3 cellular contexts compared by ENCODE assay signal in genomic region chr20:38581013-38581412, GRCh38.
TF ChIP-seq lines count a peak whose summit lies in the region.

Gene ADIG (plus strand): TSS chr20:38581197. CDS start chr20:38581251, 54 bp downstream.

TF ChIP-seq in SK-N-SH treated with all-trans-retinoic acid at 6 μM for 48 hours, 23 proteins besides CTCF, POLR2A, EP300 and RAD21 (continues in another document):
- TF ChIP-seq TSHZ2 (CRISPR knock-in tag; IDR thresholded peaks at IDR 0.05): no peak
- no peak for TF ChIP-seq SNAI2 (CRISPR knock-in tag; IDR thresholded peaks at IDR 0.05)
- no peak for TF ChIP-seq ZC3H10 (CRISPR knock-in tag; IDR thresholded peaks at IDR 0.05)
- no peak for TF ChIP-seq RARB (CRISPR knock-in tag; IDR thresholded peaks at IDR 0.05)
- no peak for TF ChIP-seq POU6F1 (CRISPR knock-in tag; IDR thresholded peaks at IDR 0.05; ENCODE audit: borderline replicate concordance, low read depth)
- no peak for TF ChIP-seq ZNF8 (CRISPR knock-in tag; IDR thresholded peaks at IDR 0.05)
- no peak for TF ChIP-seq CREB5 (CRISPR knock-in tag; IDR thresholded peaks at IDR 0.05; ENCODE audit: low read depth)
- no peak for TF ChIP-seq ZFP30 (CRISPR knock-in tag; IDR thresholded peaks at IDR 0.05)

TF ChIP-seq in SK-N-SH, 30 proteins besides CTCF, POLR2A, EP300 and RAD21:
- no peak for TF ChIP-seq IRF3 (IDR thresholded peaks at IDR 0.05; ENCODE audit: low read depth, low read length)
- no peak for TF ChIP-seq MEF2A (IDR thresholded peaks at IDR 0.05; ENCODE audit: borderline replicate concordance, low read depth)
- TF ChIP-seq TEAD4 (IDR thresholded peaks at IDR 0.05; ENCODE audit: borderline replicate concordance, insufficient read depth): no peak
- TF ChIP-seq MAX (IDR thresholded peaks at IDR 0.05; ENCODE audit: low read depth): no peak
- TF ChIP-seq PBX3 (IDR thresholded peaks at IDR 0.05): no peak
- TF ChIP-seq RFX5 (IDR thresholded peaks at IDR 0.05; ENCODE audit: low read length): no peak
- TF ChIP-seq EZH2phosphoT487 (IDR thresholded peaks at IDR 0.05; ENCODE audit: borderline replicate concordance, low read depth): no peak
- TF ChIP-seq CHD2 (IDR thresholded peaks at IDR 0.05; ENCODE audit: low read length, partially characterized antibody): no peak
- no peak for TF ChIP-seq ZBTB33 (IDR thresholded peaks at IDR 0.05; ENCODE audit: borderline replicate concordance, low read depth)
- TF ChIP-seq TCF12 (IDR thresholded peaks at IDR 0.05): no peak
- no peak for TF ChIP-seq SMC3 (IDR thresholded peaks at IDR 0.05; ENCODE audit: low read depth, low read length)
- TF ChIP-seq FOXJ3 (CRISPR knock-in tag; IDR thresholded peaks at IDR 0.05): no peak
- no peak for TF ChIP-seq TAF1 (IDR thresholded peaks at IDR 0.05; ENCODE audit: borderline replicate concordance, low read depth, low read length)
TF ChIP-seq in SK-N-SH: peak in this region for 0.

TF ChIP-seq in K562, 482 proteins besides CTCF, POLR2A, EP300 and RAD21 (continued from another document):
- TF ChIP-seq ZBTB33 (CRISPR knock-in tag; IDR thresholded peaks at IDR 0.05) (no peak), ZNF184 (CRISPR knock-in tag; IDR thresholded peaks at IDR 0.05) (no peak), USF1 (CRISPR knock-in tag; IDR thresholded peaks at IDR 0.05) (no peak), U2AF2 (optimal IDR thresholded peaks at IDR 0.05; ENCODE audit: low read depth, low read length) (no peak), SMC3 (conservative IDR thresholded peaks at IDR 0.05; ENCODE audit: insufficient read depth, low read depth, low read length) (no peak), HNRNPUL1 (IDR thresholded peaks at IDR 0.05; ENCODE audit: low read length) (no peak), AFF4 (CRISPR knock-in tag; IDR thresholded peaks at IDR 0.05) (no peak), FOXP4 (CRISPR knock-in tag; IDR thresholded peaks at IDR 0.05; ENCODE audit: borderline replicate concordance) (no peak), CUX1 (CRISPR knock-in tag; IDR thresholded peaks at IDR 0.05) (no peak), DIDO1 (tag; IDR thresholded peaks at IDR 0.05; ENCODE audit: low read depth) (no peak), KLF1 (tag; IDR thresholded peaks at IDR 0.05) (no peak), SMAD1 (IDR thresholded peaks at IDR 0.05; ENCODE audit: low read depth, low read length, partially characterized antibody) (no peak), PTRF (tag; IDR thresholded peaks at IDR 0.05) (no peak), RNF219 (CRISPR knock-in tag; IDR thresholded peaks at IDR 0.05) (no peak)
TF ChIP-seq in K562: peak in this region for 0.
